Comparison of ENCODE assay signal across 20 cellular contexts in the genomic region with DNA sequence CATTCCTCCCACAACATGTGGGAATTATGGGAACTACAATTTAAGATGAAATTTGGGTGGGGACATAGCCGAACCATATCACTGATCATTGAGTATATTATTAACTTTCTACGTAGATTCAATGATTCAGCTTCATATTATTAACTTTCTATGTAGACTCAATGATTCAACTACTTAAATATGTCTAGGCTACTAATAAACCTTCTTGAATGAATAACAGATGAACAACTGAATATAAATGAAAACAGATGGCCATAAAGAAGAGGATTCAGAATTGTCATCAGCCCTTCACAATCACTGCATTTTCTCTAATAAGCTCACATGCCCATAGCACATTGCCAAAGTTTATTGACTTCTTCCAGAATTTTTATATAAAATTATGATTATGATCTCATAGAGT.
"Had no signal": no experiment of that assay in that cellular context is flagged by ENCODE, and none has a peak within 500 bp of the region (broad histone marks: within the 10 kb centered on the region; RNA-seq: fewer than 3 reads in every experiment).

No MANE protein-coding gene starts in this region.

- H3K27ac Mint-ChIP-seq: activated naive CD4-positive, alpha-beta T cell treated with anti-CD3 and anti-CD28 coated beads, Interleukin-2, amount 50 U/mL, for 24 hours; dendritic cell treated with granulocyte-macrophage colony-stimulating factor and Interleukin-4, amounts not matched to agents 40 ng/mL and 50 ng/mL, for 4 days; naive B cell had no signal

- H3K27ac ChIP-seq: esophagus squamous epithelium, left ventricle myocardium inferior, thyroid gland, WERI-Rb-1 had no signal

- H3K9me3 ChIP-seq: esophagus squamous epithelium, left ventricle myocardium inferior, mucosa of descending colon, thyroid gland had no signal

- H3K4me1 ChIP-seq: esophagus squamous epithelium, left ventricle myocardium inferior, thyroid gland had no signal

- FAIRE-seq: endothelial cell of umbilical vein, frontal cortex, keratinocyte had no signal

- H3K36me3 Mint-ChIP-seq: naive B cell had no signal

- ATAC-seq: mucosa of descending colon had no signal

- H3K9me3 Mint-ChIP-seq: activated naive CD4-positive, alpha-beta T cell treated with anti-CD3 and anti-CD28 coated beads, Interleukin-2, amount 50 U/mL, for 24 hours; dendritic cell treated with granulocyte-macrophage colony-stimulating factor and Interleukin-4, amounts not matched to agents 40 ng/mL and 50 ng/mL, for 4 days; neural crest cell had no signal

- H3K4me3 ChIP-seq: esophagus squamous epithelium, left ventricle myocardium inferior, mucosa of descending colon, thyroid gland had no signal

- H3K27me3 ChIP-seq: esophagus squamous epithelium, thyroid gland had no signal

- DNase-seq: activated CD4-positive, alpha-beta T cell treated with anti-CD3 and anti-CD28 coated beads for 1 hour; activated CD4-positive, alpha-beta T cell treated with anti-CD3 and anti-CD28 coated beads, Interleukin-2, amount 50 U/mL, for 48 hours; activated gamma-delta T cell; effector memory CD4-positive, alpha-beta T cell; esophagus squamous epithelium; head of caudate nucleus; left ventricle myocardium inferior; mammary epithelial cell; mucosa of descending colon; naive B cell; stimulated activated CD4-positive, alpha-beta T cell treated with anti-CD3 and anti-CD28 coated beads, Interleukin-2, amount 100 ng/mL, for 24 hours; stimulated activated naive CD4-positive, alpha-beta T cell treated with Interleukin-2 at 50 U/mL for 16 hours; thyroid gland; WERI-Rb-1 had no signal

- H3K4me3 Mint-ChIP-seq: activated naive CD4-positive, alpha-beta T cell treated with anti-CD3 and anti-CD28 coated beads, Interleukin-2, amount 50 U/mL, for 24 hours; dendritic cell treated with granulocyte-macrophage colony-stimulating factor and Interleukin-4, amounts not matched to agents 40 ng/mL and 50 ng/mL, for 4 days; neural crest cell had no signal

- H3K27me3 Mint-ChIP-seq: dendritic cell treated with granulocyte-macrophage colony-stimulating factor and Interleukin-4, amounts not matched to agents 40 ng/mL and 50 ng/mL, for 4 days had no signal

- H3K36me3 ChIP-seq: esophagus squamous epithelium, left ventricle myocardium inferior, thyroid gland, WERI-Rb-1 had no signal

- H3K4me1 Mint-ChIP-seq: activated naive CD4-positive, alpha-beta T cell treated with anti-CD3 and anti-CD28 coated beads, Interleukin-2, amount 50 U/mL, for 24 hours; naive B cell; neural crest cell had no signal
